18 cellular contexts compared by ENCODE assay signal in genomic region chr17:49439673-49440571, GRCh38. TPM values are rescaled to one million over a fixed set of nuclear protein-coding genes. Genes with fewer than 3 reads are reported as not detected.
DNase-seq lines count a peak whose midpoint lies in the region; ATAC-seq, FAIRE-seq and TF ChIP-seq lines count a peak whose summit lies in the region.
"Had no signal": no experiment of that assay in that cellular context is flagged by ENCODE, and none has a peak within 500 bp of the region (broad histone marks: within the 10 kb centered on the region; RNA-seq: fewer than 3 reads in every experiment).

No MANE protein-coding gene starts in this region.

- H4K20me1 ChIP-seq in IMR-90 (ENCODE audit: insufficient read depth, low read length) = no peaks in the 10 kb centered on the region

- POLR2A ChIA-PET in IMR-90 (lab: Charles Lee; ENCODE audit: unreplicated experiment) = no interaction called here

- H3K4ac ChIP-seq in IMR-90 (ENCODE audit: low read depth, low read length) = no peak overlapping the region

- H3K4me3 ChIP-seq in IMR-90 (ENCODE audit: insufficient read depth, low read depth, low read length) = no peak overlapping the region

- no peaks in the 10 kb centered on the region for H3K79me1 ChIP-seq in IMR-90 (ENCODE audit: low read depth in 1 of 2, low read length in 2 of 2)

- H2AFZ ChIP-seq in IMR-90 (replicated peaks; ENCODE audit: low read length, poor library complexity) = peak overlapping the region; percentile 35

- H4K5ac ChIP-seq in IMR-90 (ENCODE audit: low read depth, low read length) = no peak overlapping the region

- no TSS peak for BruUV-seq in IMR-90 (replicated peaks; lab: Mats Ljungman, UMichigan)

- intact Hi-C loops in IMR-90 (cut with micrococcal nuclease) = no loop called here

- FAIRE-seq in GM19239 (lab: Jason Lieb, UNC) = no peak

- H2AK9ac ChIP-seq in IMR-90 (replicated peaks; ENCODE audit: low read depth, low read length, poor library complexity) = no peak overlapping the region

- H3K27ac Mint-ChIP-seq in chondrocyte (ENCODE audit: unreplicated experiment) (no peak overlapping the region), nephron (peak overlapping the region; percentile 53 to 81 (median 74))
- H3K27ac Mint-ChIP-seq: activated naive CD8-positive, alpha-beta T cell had no signal

- peaks cover 3% of the 10 kb centered on the region; the same call in 1 of the 2 replicates for H3K4me1 ChIP-seq in IMR-90 (ENCODE audit: control insufficient read depth, insufficient read depth, low read length)

- DNase-seq in D341Med (ENCODE audit: low spot score) = peak; percentile 38
- DNase-seq in IMR-90 = peak; percentile 37
- DNase-seq in chondrocyte (ENCODE audit: low spot score) = peak; percentile 58
- no peak for DNase-seq in dedifferentiated amniotic fluid mesenchymal stem cell (ENCODE audit: extremely low spot score)
- no peak for DNase-seq in RPMI8226
- DNase-seq in GM19239 (ENCODE audit: insufficient read length, low spot score) = no peak
- no peak for DNase-seq in HuH-7 (ENCODE audit: low spot score)
- DNase-seq: CD4-positive, alpha-beta memory T cell; Karpas-422; left cardiac atrium; naive thymus-derived CD8-positive, alpha-beta T cell; NCI-H187 treated with DMSO at 0.1 percent for 48 hours; NCI-H748 treated with DMSO at 0.1 percent for 48 hours; stimulated activated naive CD4-positive, alpha-beta T cell had no signal

- H3K36me3 Mint-ChIP-seq in chondrocyte (ENCODE audit: low read depth) = no peaks in the 10 kb centered on the region
- H3K36me3 Mint-ChIP-seq in nephron (ENCODE audit: low read depth) = no peaks in the 10 kb centered on the region
- H3K36me3 Mint-ChIP-seq: activated naive CD8-positive, alpha-beta T cell; CD4-positive, alpha-beta memory T cell; naive thymus-derived CD8-positive, alpha-beta T cell had no signal

- dilution Hi-C loops in IMR-90 (cut with HindIII; ENCODE audit: low sequenced_read_pairs, unreplicated experiment) = no loop called here

- ATAC-seq in IMR-90 (ENCODE audit: low read depth) = no peak
- ATAC-seq: naive thymus-derived CD8-positive, alpha-beta T cell; Right ventricle myocardium inferior had no signal

- H3K4me1 Mint-ChIP-seq in chondrocyte (ENCODE audit: low read depth) (peaks cover 18% of the 10 kb centered on the region), nephron (peaks cover 81% of the 10 kb centered on the region)
- H3K4me1 Mint-ChIP-seq: CD4-positive, alpha-beta memory T cell; central memory CD8-positive, alpha-beta T cell had no signal

- no peak overlapping the region for H2BK120ac ChIP-seq in IMR-90 (ENCODE audit: low read depth, low read length)

- CTCF ChIA-PET in IMR-90 (lab: Yijun Ruan, JAX) = no interaction called here

- no peak overlapping the region for H2BK20ac ChIP-seq in IMR-90 (ENCODE audit: low read depth, low read length)

- in situ Hi-C loops in IMR-90 (cut with MboI; ENCODE audit: low sequenced_read_pairs) = loop anchor here (5.0 kb wide), 1 partner anchor 112 kb away; no protein-coding TSS in a partner anchor

- no peak for TF ChIP-seq RAD21 in IMR-90 (IDR thresholded peaks at IDR 0.05; ENCODE audit: low read length)

- 0 out of 2 replicates have a peak, but pooled peaks cover 2% of the 10 kb centered on the region for H3K9me1 ChIP-seq in IMR-90 (ENCODE audit: insufficient read depth, low read length)

- WGBS in IMR-90 (ENCODE audit: extremely low coverage in 2 of 2, insufficient read length in 1 of 2), 2 experiments = 43% methylated on average over 3 of the region's 9 CpGs; no CpG with 5 or more reads in 1 of the 2 experiments

- H3K4me3 Mint-ChIP-seq in chondrocyte (ENCODE audit: unreplicated experiment) = no peak overlapping the region
- H3K4me3 Mint-ChIP-seq in nephron = peak overlapping the region; percentile 14 to 63 (median 29)
- H3K4me3 Mint-ChIP-seq: activated naive CD8-positive, alpha-beta T cell; CD4-positive, alpha-beta memory T cell; central memory CD8-positive, alpha-beta T cell; naive thymus-derived CD8-positive, alpha-beta T cell had no signal

- no peak overlapping the region for H2BK15ac ChIP-seq in IMR-90 (ENCODE audit: low read depth, low read length)

- H3K14ac ChIP-seq in IMR-90 (replicated peaks; ENCODE audit: low read depth, low read length) = no peak overlapping the region

- H3K56ac ChIP-seq in IMR-90 (ENCODE audit: extremely low read depth, insufficient read depth, low read length) = no peak overlapping the region

- H3K23ac ChIP-seq in IMR-90 (ENCODE audit: low read depth, low read length) = no peak overlapping the region

- H3K9me3 ChIP-seq in IMR-90 (ENCODE audit: control insufficient read depth, insufficient read depth, low read length) = no peaks in the 10 kb centered on the region

- H4K91ac ChIP-seq in IMR-90 (ENCODE audit: insufficient read depth, low read depth, low read length) = no peak overlapping the region

- no peak overlapping the region for H3K18ac ChIP-seq in IMR-90 (ENCODE audit: low read depth, low read length)

- H3K27ac ChIP-seq in IMR-90 (ENCODE audit: insufficient read depth, low read length) = no peak overlapping the region

- H4K8ac ChIP-seq in IMR-90 (ENCODE audit: low read depth in 2 of 2, low read length in 2 of 2) = no peak overlapping the region

- H3K9me3 Mint-ChIP-seq in chondrocyte (ENCODE audit: low read depth) = no peaks in the 10 kb centered on the region
- no peaks in the 10 kb centered on the region for H3K9me3 Mint-ChIP-seq in nephron
- H3K9me3 Mint-ChIP-seq: CD4-positive, alpha-beta memory T cell; central memory CD8-positive, alpha-beta T cell; naive thymus-derived CD8-positive, alpha-beta T cell had no signal

- peaks cover 32% of the 10 kb centered on the region for H3K27me3 Mint-ChIP-seq in chondrocyte (ENCODE audit: low read depth)
- peaks cover 32% of the 10 kb centered on the region for H3K27me3 Mint-ChIP-seq in nephron (ENCODE audit: low read depth)

- TF ChIP-seq CTCF in IMR-90 (conservative IDR thresholded peaks at IDR 0.05; ENCODE audit: low read depth, low read length) (no peak), chondrocyte (IDR thresholded peaks at IDR 0.05) (no peak), nephron (IDR thresholded peaks at IDR 0.05; ENCODE audit: unreplicated experiment in 3 of 3) (no peak)

- H2BK5ac ChIP-seq in IMR-90 (ENCODE audit: low read depth, low read length, poor library complexity, severe bottlenecking) = no peak overlapping the region

- no peak overlapping the region for H3K4me2 ChIP-seq in IMR-90 (ENCODE audit: low read depth, low read length)

- H3K27me3 ChIP-seq in IMR-90 (ENCODE audit: control insufficient read depth, insufficient read depth, low read length) = peaks cover 61% of the 10 kb centered on the region

- TF ChIP-seq POLR2A in IMR-90 (IDR thresholded peaks at IDR 0.05; ENCODE audit: low read depth, low read length) = no peak

- no peak overlapping the region for H3K9ac ChIP-seq in IMR-90 (ENCODE audit: low read depth, low read length)

- no peak overlapping the region for H2AK5ac ChIP-seq in IMR-90 (ENCODE audit: low read depth, low read length)

- H3K36me3 ChIP-seq in IMR-90 (ENCODE audit: control insufficient read depth, insufficient read depth, low read length) = no peaks in the 10 kb centered on the region

TF ChIP-seq in IMR-90, 13 proteins besides CTCF, POLR2A, EP300 and RAD21:
- TF ChIP-seq BHLHE40 (IDR thresholded peaks at IDR 0.05; ENCODE audit: low read depth, low read length) (peak; percentile 25; the same call in 1 of the 2 replicates), MAZ (IDR thresholded peaks at IDR 0.05; ENCODE audit: borderline replicate concordance, low read depth, low read length) (no peak)

RNA-seq across cellular contexts. Expression of gene PHB1, which starts 25.2 kb away (rescaled TPM):
- total RNA-seq in IMR-90 (2012; rRNA removed) = 283 and 304 TPM in 2 replicates
- polyA plus RNA-seq in IMR-90 (2012; rRNA removed) = 291 and 294 TPM in 2 replicates
- 134 and 174 TPM in 2 replicates for polyA plus RNA-seq in IMR-90 (2012; cell fraction: cytosol; rRNA removed)
- 98.7 and 105 TPM in 2 replicates for polyA plus RNA-seq in IMR-90 (2012; cell fraction: nucleus; rRNA removed; ENCODE audit: low replicate concordance)
- total RNA-seq in chondrocyte = 108 to 129 TPM (median 114 TPM) in 3 replicates

RNA-seq across cellular contexts. Expression of gene NGFR, which starts 55.2 kb away (rescaled TPM):
- 0.18 TPM in 1 of 2 replicates, not detected in the other for total RNA-seq in IMR-90 (2012; rRNA removed)
- 0.11 and 0.15 TPM in 2 replicates for polyA plus RNA-seq in IMR-90 (2012; rRNA removed)
- polyA plus RNA-seq in IMR-90 (2012; cell fraction: cytosol; rRNA removed) = 0.01 and 0.09 TPM in 2 replicates
- polyA plus RNA-seq in IMR-90 (2012; cell fraction: nucleus; rRNA removed; ENCODE audit: low replicate concordance) = 0.08 TPM in 1 of 2 replicates, not detected in the other
- 1.7 to 4.4 TPM (median 1.8 TPM) in 3 replicates for total RNA-seq in chondrocyte
- polyA plus RNA-seq: CD4-positive, alpha-beta memory T cell; naive thymus-derived CD8-positive, alpha-beta T cell had no signal

Comparison
In these comparisons a context has a peak if more than half of its experiments do, and no peak if none do; other contexts are left out.
1. DNase-seq: peak in D341Med (single experiment), IMR-90 (single experiment) and chondrocyte (single experiment); none in dedifferentiated amniotic fluid mesenchymal stem cell (single experiment), RPMI8226 (single experiment), GM19239 (single experiment) and HuH-7 (single experiment).